Comparison of ENCODE assay signal across 21 cellular contexts in genomic region chr4:4730214-4730613, GRCh38.
"Had no signal": no experiment of that assay in that cellular context is flagged by ENCODE, and none has a peak within 500 bp of the region (broad histone marks: within the 10 kb centered on the region; RNA-seq: fewer than 3 reads in every experiment).

No MANE protein-coding gene starts in this region.

- H3K27me3 Mint-ChIP-seq: central memory CD8-positive, alpha-beta T cell; effector memory CD8-positive, alpha-beta T cell; stimulated activated naive CD8-positive, alpha-beta T cell treated with anti-CD3 and anti-CD28 coated beads, Interleukin-15, amount 100 ng/mL, for 72 hours had no signal

- H3K4me1 ChIP-seq: esophagus muscularis mucosa, parathyroid adenoma, prostate gland, right lobe of liver, spleen, testis, tibial nerve had no signal

- H3K4me1 Mint-ChIP-seq: central memory CD8-positive, alpha-beta T cell; stimulated activated naive B cell treated with anti-CD40 and anti-IgM and Interleukin-4, amounts not matched to agents 10 μg/mL and 1 μg/mL and 100 μg/mL, for 72 hours; stimulated activated naive CD8-positive, alpha-beta T cell treated with anti-CD3 and anti-CD28 coated beads, Interleukin-15, amount 100 ng/mL, for 72 hours had no signal

- H3K4me3 Mint-ChIP-seq: central memory CD8-positive, alpha-beta T cell; effector memory CD8-positive, alpha-beta T cell; stimulated activated naive B cell treated with anti-CD40 and anti-IgM and Interleukin-4, amounts not matched to agents 10 μg/mL and 1 μg/mL and 100 μg/mL, for 72 hours; stimulated activated naive CD8-positive, alpha-beta T cell treated with anti-CD3 and anti-CD28 coated beads, Interleukin-15, amount 100 ng/mL, for 72 hours had no signal

- H3K36me3 ChIP-seq: esophagus muscularis mucosa, prostate gland, right lobe of liver had no signal

- ATAC-seq: effector memory CD8-positive, alpha-beta T cell; right lobe of liver; stimulated activated naive B cell treated with anti-CD40 and anti-IgM and Interleukin-4, amounts not matched to agents 10 μg/mL and 1 μg/mL and 100 μg/mL, for 72 hours; stimulated activated naive CD8-positive, alpha-beta T cell treated with anti-CD3 and anti-CD28 coated beads, Interleukin-15, amount 100 ng/mL, for 72 hours had no signal

- H3K27me3 ChIP-seq: esophagus muscularis mucosa, right lobe of liver, spleen, testis, tibial nerve had no signal

- H3K4me3 ChIP-seq: esophagus muscularis mucosa, prostate gland, right lobe of liver, spleen, testis, tibial nerve had no signal

- DNase-seq: cortex of kidney; effector memory CD8-positive, alpha-beta T cell; foreskin melanocyte; head of caudate nucleus; hippocampal formation; kidney glomerular epithelial cell; nephron progenitor cell; right lobe of liver; spleen; stimulated activated CD4-positive, alpha-beta T cell treated with anti-CD3 and anti-CD28 coated beads, Interleukin-15, amount 100 ng/mL, for 24 hours; stimulated activated CD4-positive, alpha-beta T cell treated with anti-CD3 and anti-CD28 coated beads, Interleukin-1b, Interleukin-23, amount 100 ng/mL, for 48 hours; stimulated activated CD4-positive, alpha-beta T cell treated with anti-CD3 and anti-CD28 coated beads, Interleukin-4, amount 100 ng/mL, for 24 hours; stimulated activated naive B cell treated with anti-CD40 and anti-IgM and Interleukin-4, amounts not matched to agents 10 μg/mL and 1 μg/mL and 100 μg/mL, for 72 hours; stimulated activated naive CD8-positive, alpha-beta T cell treated with anti-CD3 and anti-CD28 coated beads, Interleukin-15, amount 100 ng/mL, for 72 hours; testis had no signal

- H3K27ac ChIP-seq: epithelial cell of prostate, esophagus muscularis mucosa, parathyroid adenoma, prostate gland, right lobe of liver, spleen, testis, tibial nerve had no signal

- H3K9me3 ChIP-seq: prostate gland, right lobe of liver, testis had no signal

- H3K27ac Mint-ChIP-seq: effector memory CD8-positive, alpha-beta T cell; stimulated activated naive B cell treated with anti-CD40 and anti-IgM and Interleukin-4, amounts not matched to agents 10 μg/mL and 1 μg/mL and 100 μg/mL, for 72 hours; stimulated activated naive CD8-positive, alpha-beta T cell treated with anti-CD3 and anti-CD28 coated beads, Interleukin-15, amount 100 ng/mL, for 72 hours had no signal

- H3K9ac ChIP-seq: parathyroid adenoma had no signal
